ENCODE assay signal across 29 cellular contexts in genomic region chr6:12298995-12299394, GRCh38. TPM values are rescaled to one million over a fixed set of nuclear protein-coding genes. Genes with fewer than 3 reads are reported as not detected.
"Had no signal": no experiment of that assay in that cellular context is flagged by ENCODE, and none has a peak within 500 bp of the region (broad histone marks: within the 10 kb centered on the region; RNA-seq: fewer than 3 reads in every experiment).

No MANE protein-coding gene starts in this region.

- H3K4me3 ChIP-seq: cardiac muscle cell, MG63, Peyer's patch had no signal

- H3K4me2 ChIP-seq: KMS-11 had no signal

- ATAC-seq: activated T-cell treated with anti-CD3 and anti-CD28 coated beads, Interleukin-2, amount 50 U/mL, for 4 hours; T-helper 17 cell had no signal

- H3K27me3 ChIP-seq: cardiac muscle cell, MG63, Peyer's patch had no signal

- H3K36me3 ChIP-seq: cardiac muscle cell, Peyer's patch had no signal

- H3K27me3 Mint-ChIP-seq: activated naive CD8-positive, alpha-beta T cell had no signal

- H3K9me3 ChIP-seq: MG63, Peyer's patch had no signal

- H3K9me3 Mint-ChIP-seq: activated B cell treated with CpG ODN at 0.5 μM for 24 hours; activated CD4-positive, alpha-beta memory T cell treated with anti-CD3 and anti-CD28 coated beads for 36 hours; activated CD4-positive, alpha-beta T cell treated with anti-CD3 and anti-CD28 coated beads, Interleukin-2, amount 10 ng/mL, durations not matched to agents 7 days and 5 days; activated naive CD4-positive, alpha-beta T cell treated with anti-CD3 and anti-CD28 coated beads for 36 hours; activated T-cell treated with anti-CD3 and anti-CD28 coated beads, Interleukin-2, amount 50 U/mL, for 4 hours; brain had no signal

- H3K36me3 Mint-ChIP-seq: activated CD4-positive, alpha-beta memory T cell treated with anti-CD3 and anti-CD28 coated beads for 36 hours; activated naive CD8-positive, alpha-beta T cell; brain had no signal

- H3K4me3 Mint-ChIP-seq: activated B cell treated with CpG ODN at 0.5 μM for 24 hours; activated CD4-positive, alpha-beta memory T cell treated with anti-CD3 and anti-CD28 coated beads for 36 hours; activated CD4-positive, alpha-beta T cell treated with anti-CD3 and anti-CD28 coated beads, Interleukin-2, amount 10 ng/mL, durations not matched to agents 7 days and 5 days; activated naive CD4-positive, alpha-beta T cell treated with anti-CD3 and anti-CD28 coated beads for 36 hours; activated naive CD8-positive, alpha-beta T cell; activated T-cell treated with anti-CD3 and anti-CD28 coated beads, Interleukin-2, amount 50 U/mL, for 4 hours; brain; T-helper 17 cell had no signal

- H3K4me1 Mint-ChIP-seq: activated B cell treated with CpG ODN at 0.5 μM for 24 hours; activated CD4-positive, alpha-beta T cell treated with anti-CD3 and anti-CD28 coated beads, Interleukin-2, amount 10 ng/mL, durations not matched to agents 7 days and 5 days; brain; T-helper 17 cell had no signal

- H3K27ac ChIP-seq: cardiac muscle cell, KMS-11, Peyer's patch, RWPE1 had no signal

- H3K9ac ChIP-seq: KMS-11 had no signal

- H3K27ac Mint-ChIP-seq: activated B cell treated with CpG ODN at 0.5 μM for 24 hours; activated CD4-positive, alpha-beta memory T cell treated with anti-CD3 and anti-CD28 coated beads for 36 hours; activated CD4-positive, alpha-beta T cell treated with anti-CD3 and anti-CD28 coated beads, Interleukin-2, amount 10 ng/mL, durations not matched to agents 7 days and 5 days; activated naive CD4-positive, alpha-beta T cell treated with anti-CD3 and anti-CD28 coated beads for 36 hours; activated naive CD8-positive, alpha-beta T cell; brain; T-helper 17 cell had no signal

- FAIRE-seq: astrocyte had no signal

- DNase-seq: activated B cell treated with CpG ODN at 0.5 μM for 24 hours; activated CD4-positive, alpha-beta memory T cell treated with anti-CD3 and anti-CD28 coated beads for 36 hours; activated CD4-positive, alpha-beta T cell treated with anti-CD3 and anti-CD28 coated beads, Interleukin-2, amount 10 ng/mL, durations not matched to agents 7 days and 5 days; activated CD8-positive, alpha-beta memory T cell treated with anti-CD3 and anti-CD28 coated beads for 24 hours; activated gamma-delta T cell; activated naive CD4-positive, alpha-beta T cell treated with anti-CD3 and anti-CD28 coated beads for 36 hours; activated T-cell treated with anti-CD3 and anti-CD28 coated beads, Interleukin-2, amount 50 U/mL, for 4 hours; amygdala; MG63; MV-4-11; NCI-H1105; NCI-H1436; NCI-H187; NCI-H2081; NCI-H345; NCI-H510A; NCI-H526 treated with DMSO at 0.1 percent for 48 hours; NK-92 treated with Interleukin-12 subunit alpha and Interleukin-12 subunit beta, amount 100 ng/mL, for 24 hours; OCI-M1; Peyer's patch; SHP77; T-helper 17 cell; T-helper 9 cell had no signal

RNA-seq across cellular contexts. Expression of gene EDN1, which starts 8.8 kb away (rescaled TPM):
- total RNA-seq: activated CD4-positive, alpha-beta memory T cell treated with anti-CD3 and anti-CD28 coated beads for 36 hours had no signal
